1 cellular context compared by ENCODE assay signal in the genomic region with DNA sequence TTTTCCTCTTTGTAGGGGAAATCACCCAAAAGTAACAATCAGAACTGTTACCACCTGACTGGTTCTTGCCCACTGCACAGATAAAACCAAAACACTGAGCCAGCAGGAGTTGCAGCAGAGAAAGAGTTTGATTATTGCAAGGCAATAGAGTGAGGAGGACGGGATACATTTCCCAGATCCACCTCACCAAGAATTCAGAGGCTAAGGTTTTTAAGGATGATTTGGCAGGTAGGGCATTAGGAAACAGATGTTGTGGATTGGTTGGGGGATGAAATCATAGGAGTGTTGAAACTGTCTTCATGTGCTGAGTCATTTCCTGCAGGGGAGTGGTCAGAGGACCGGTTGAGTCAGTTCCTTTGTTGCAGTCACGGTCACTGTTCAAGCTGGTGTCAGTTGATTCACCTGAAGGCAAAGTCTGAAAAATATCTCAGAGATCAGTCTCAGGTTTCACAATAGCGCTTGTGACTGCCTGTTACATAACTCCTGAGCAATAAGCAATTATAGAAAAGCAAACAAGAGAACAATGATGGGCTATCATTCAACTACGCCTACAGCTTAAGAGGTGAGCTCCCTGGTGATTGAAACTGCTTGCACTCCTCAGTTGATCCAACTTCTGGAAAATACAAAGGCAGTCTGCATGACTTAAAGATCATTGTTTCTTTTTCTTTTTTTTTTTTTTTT.
TF ChIP-seq lines count a peak whose summit lies in the region.

No MANE protein-coding gene starts in this region.

TF ChIP-seq in A549, 52 proteins besides CTCF, POLR2A, EP300 and RAD21 (continued from another document):
- TF ChIP-seq TFCP2L1 (CRISPR knock-in tag; IDR thresholded peaks at IDR 0.05) (0 out of 2 replicates have a peak, but pooled peaks have one; percentile 26), HOXA7 (CRISPR knock-in tag; IDR thresholded peaks at IDR 0.05) (peak; percentile 45; the same call in 1 of the 2 replicates), FOSL2 (IDR thresholded peaks at IDR 0.05) (peak; percentile 100), FOSL2 (CRISPR knock-in tag; IDR thresholded peaks at IDR 0.05) (peak; percentile 99), GATA3 (IDR thresholded peaks at IDR 0.05; ENCODE audit: borderline replicate concordance) (peak; percentile 100), NFE2L2 (conservative IDR thresholded peaks at IDR 0.05; ENCODE audit: low read length) (peak; percentile 92), ESRRA (IDR thresholded peaks at IDR 0.05; ENCODE audit: borderline replicate concordance, low read length) (peak; percentile 20; the same call in 1 of the 2 replicates), NPAS2 (CRISPR knock-in tag; IDR thresholded peaks at IDR 0.05; ENCODE audit: borderline replicate concordance) (no peak)
- TF ChIP-seq, protein P1, sequence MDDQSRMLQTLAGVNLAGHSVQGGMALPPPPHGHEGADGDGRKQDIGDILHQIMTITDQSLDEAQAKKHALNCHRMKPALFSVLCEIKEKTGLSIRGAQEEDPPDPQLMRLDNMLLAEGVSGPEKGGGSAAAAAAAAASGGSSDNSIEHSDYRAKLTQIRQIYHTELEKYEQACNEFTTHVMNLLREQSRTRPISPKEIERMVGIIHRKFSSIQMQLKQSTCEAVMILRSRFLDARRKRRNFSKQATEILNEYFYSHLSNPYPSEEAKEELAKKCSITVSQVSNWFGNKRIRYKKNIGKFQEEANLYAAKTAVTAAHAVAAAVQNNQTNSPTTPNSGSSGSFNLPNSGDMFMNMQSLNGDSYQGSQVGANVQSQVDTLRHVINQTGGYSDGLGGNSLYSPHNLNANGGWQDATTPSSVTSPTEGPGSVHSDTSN (IDR thresholded peaks at IDR 0.05) = peak; percentile 91; the same call in 1 of the 2 replicates
